17 cellular contexts compared by ENCODE assay signal in the genomic region with DNA sequence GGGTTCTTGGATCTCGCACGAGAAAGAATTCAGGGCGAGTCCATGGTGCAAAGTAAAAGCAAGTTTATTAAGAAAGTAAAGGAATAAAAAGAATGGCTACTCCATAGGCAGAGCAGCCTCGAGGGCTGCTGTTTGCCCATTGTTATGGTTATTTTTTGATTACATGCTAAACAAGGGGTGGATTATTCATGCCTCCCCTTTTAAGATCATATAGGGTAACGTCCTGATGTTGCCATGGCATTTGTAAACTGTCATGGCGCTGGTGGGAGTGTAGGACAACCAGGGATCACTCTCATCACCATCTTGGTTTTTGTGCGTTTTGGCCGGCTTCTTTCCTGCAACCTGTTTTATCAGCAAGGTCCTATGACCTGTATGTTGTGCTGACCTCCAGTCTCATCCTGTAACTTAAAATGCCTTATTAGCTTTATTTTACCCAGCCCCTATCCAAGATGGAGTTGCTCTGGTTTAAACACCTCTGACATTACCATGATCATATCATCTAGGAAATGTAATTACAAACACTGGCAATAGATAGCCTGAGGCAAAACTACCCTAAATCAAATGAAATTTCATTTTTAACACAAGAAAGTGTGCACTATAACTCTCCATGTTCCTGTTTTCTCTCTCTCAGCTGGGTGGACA.
DNase-seq lines count a peak whose midpoint lies in the region; ATAC-seq and TF ChIP-seq lines count a peak whose summit lies in the region.
"Had no signal": no experiment of that assay in that cellular context is flagged by ENCODE, and none has a peak within 500 bp of the region (broad histone marks: within the 10 kb centered on the region; RNA-seq: fewer than 3 reads in every experiment).

No MANE protein-coding gene starts in this region.

- TF ChIP-seq CTCF in HEK293 (tag by site-specific recombination; IDR thresholded peaks at IDR 0.05) (no peak), WERI-Rb-1 (IDR thresholded peaks at IDR 0.05; ENCODE audit: low read depth, low read length) (no peak)

- no peaks in the 10 kb centered on the region for H3K27me3 Mint-ChIP-seq in stimulated activated naive CD8-positive, alpha-beta T cell treated with anti-CD3 and anti-CD28 coated beads, Interleukin-15, amount 100 ng/mL, for 72 hours

- no peaks in the 10 kb centered on the region for H3K27me3 ChIP-seq in ACC112 (ENCODE audit: insufficient read depth, low read length)
- H3K27me3 ChIP-seq in WERI-Rb-1 (ENCODE audit: insufficient read depth, low read depth, severe bottlenecking): no peaks in the 10 kb centered on the region
- no peaks in the 10 kb centered on the region for H3K27me3 ChIP-seq in iPS-20b (ENCODE audit: insufficient read depth, low read length)

- ATAC-seq in left lobe of liver: no peak
- no peak for ATAC-seq in stimulated activated naive CD8-positive, alpha-beta T cell treated with anti-CD3 and anti-CD28 coated beads, Interleukin-15, amount 100 ng/mL, for 72 hours

- no peaks in the 10 kb centered on the region for H3K9me3 Mint-ChIP-seq in stimulated activated naive CD8-positive, alpha-beta T cell treated with anti-CD3 and anti-CD28 coated beads, Interleukin-15, amount 100 ng/mL, for 72 hours

- peak overlapping the region; percentile 25 for H2AFZ ChIP-seq in ACC112 (ENCODE audit: low read length, unreplicated experiment)

- no peak overlapping the region for H3K4me3 ChIP-seq in ACC112 (ENCODE audit: low read depth, low read length)
- H3K4me3 ChIP-seq in HEK293 (ENCODE audit: low read depth, low read length): no peak overlapping the region
- no peak overlapping the region; the same call in 1 of the 2 replicates for H3K4me3 ChIP-seq in WERI-Rb-1 (ENCODE audit: low read depth, low read length)
- H3K4me3 ChIP-seq in iPS-20b (ENCODE audit: low read length): no peak overlapping the region
- H3K4me3 ChIP-seq: BLaER1 treated with 17β-estradiol and CSF1 and Interleukin-3, amounts not matched to agents 10 nM and 100 nM had no signal

- H3K9ac ChIP-seq in iPS-20b (ENCODE audit: low read depth, low read length): 0 out of 2 replicates have a peak overlapping the region, but pooled peaks have one; percentile 13
- H3K9ac ChIP-seq: BLaER1 treated with 17β-estradiol and CSF1 and Interleukin-3, amounts not matched to agents 10 nM and 100 nM had no signal

- no peak overlapping the region for H3K27ac ChIP-seq in ACC112 (ENCODE audit: low read depth, low read length)
- peak overlapping the region; percentile 3; the same call in 1 of the 2 replicates for H3K27ac ChIP-seq in HEK293 (ENCODE audit: extremely low read depth, low read depth, low read length)
- peak overlapping the region; percentile 89 for H3K27ac ChIP-seq in WERI-Rb-1
- no peak overlapping the region for H3K27ac ChIP-seq in iPS-20b (ENCODE audit: low read length)
- H3K27ac ChIP-seq: BLaER1 treated with 17β-estradiol and CSF1 and Interleukin-3, amounts not matched to agents 10 nM and 100 nM had no signal

- no peak overlapping the region for H3K4me3 Mint-ChIP-seq in stimulated activated naive CD8-positive, alpha-beta T cell treated with anti-CD3 and anti-CD28 coated beads, Interleukin-15, amount 100 ng/mL, for 72 hours
- H3K4me3 Mint-ChIP-seq: CD8-positive, alpha-beta memory T cell had no signal

- no peaks in the 10 kb centered on the region for H3K4me1 Mint-ChIP-seq in stimulated activated naive CD8-positive, alpha-beta T cell treated with anti-CD3 and anti-CD28 coated beads, Interleukin-15, amount 100 ng/mL, for 72 hours

- CTCF ChIA-PET in HEK293 (lab: Yijun Ruan, JAX): no interaction called here

- no peak overlapping the region for H3K27ac Mint-ChIP-seq in stimulated activated naive CD8-positive, alpha-beta T cell treated with anti-CD3 and anti-CD28 coated beads, Interleukin-15, amount 100 ng/mL, for 72 hours

- peak; percentile 20 for DNase-seq in WERI-Rb-1
- DNase-seq in NCI-H524 treated with DMSO at 0.1 percent for 48 hours (lab: John Stamatoyannopoulos, UW): no peak
- DNase-seq in T1000 (lab: John Stamatoyannopoulos, UW): no peak
- no peak for DNase-seq in left lobe of liver (ENCODE audit: low spot score)
- no peak for DNase-seq in stimulated activated naive CD8-positive, alpha-beta T cell treated with anti-CD3 and anti-CD28 coated beads, Interleukin-15, amount 100 ng/mL, for 72 hours
- DNase-seq: CD8-positive, alpha-beta memory T cell; DMS79; NCI-H187; NCI-H226; NCI-H526; NK-92 treated with Interleukin-12 subunit alpha and Interleukin-12 subunit beta, amount 100 ng/mL, for 24 hours; OCI-M1; SHP77 treated with DMSO at 0.1 percent for 48 hours had no signal

- POLR2A ChIA-PET in HEK293 (lab: Yijun Ruan, JAX): interaction anchor here (1.4 kb wide), 1 partner anchor 13 kb away, joined by 3 read pairs; no protein-coding TSS in a partner anchor

- no peaks in the 10 kb centered on the region for H3K79me2 ChIP-seq in ACC112 (ENCODE audit: control insufficient read depth, insufficient read depth, low read length, unreplicated experiment)

- peaks cover 14% of the 10 kb centered on the region for H3K4me1 ChIP-seq in ACC112 (ENCODE audit: control insufficient read depth, insufficient read depth, low read length, unreplicated experiment)
- H3K4me1 ChIP-seq in HEK293 (ENCODE audit: control insufficient read depth, insufficient read depth, low read length): peaks cover 38% of the 10 kb centered on the region
- H3K4me1 ChIP-seq in iPS-20b (ENCODE audit: insufficient read depth, low read length): peaks cover 11% of the 10 kb centered on the region; the same call in 1 of the 2 replicates

- H3K9me3 ChIP-seq in HEK293 (ENCODE audit: control insufficient read depth, insufficient read depth, low read depth, low read length) (no peaks in the 10 kb centered on the region), WERI-Rb-1 (ENCODE audit: severe bottlenecking) (peaks cover 4% of the 10 kb centered on the region), iPS-20b (ENCODE audit: insufficient read depth, low read depth, low read length) (no peaks in the 10 kb centered on the region)

- H3K36me3 ChIP-seq in ACC112 (ENCODE audit: insufficient read depth, low read length) (no peaks in the 10 kb centered on the region), HEK293 (ENCODE audit: control insufficient read depth in 2 of 2, insufficient read depth in 1 of 2, low read length in 2 of 2) (no peaks in the 10 kb centered on the region), WERI-Rb-1 (no peaks in the 10 kb centered on the region), iPS-20b (ENCODE audit: insufficient read depth, low read depth, low read length) (no peaks in the 10 kb centered on the region)
- H3K36me3 ChIP-seq: BLaER1 treated with 17β-estradiol and CSF1 and Interleukin-3, amounts not matched to agents 10 nM and 100 nM had no signal

TF ChIP-seq in HEK293, 187 proteins besides CTCF, POLR2A, EP300 and RAD21:
- no peak for TF ChIP-seq ZNF16 (tag by site-specific recombination; IDR thresholded peaks at IDR 0.05; ENCODE audit: low read depth)
- no peak for TF ChIP-seq ZNF211 (tag by site-specific recombination; IDR thresholded peaks at IDR 0.05; ENCODE audit: low read depth)
- TF ChIP-seq ZNF214 (tag by site-specific recombination; IDR thresholded peaks at IDR 0.05; ENCODE audit: borderline replicate concordance): no peak
- no peak for TF ChIP-seq ZNF121 (tag by site-specific recombination; IDR thresholded peaks at IDR 0.05)
- TF ChIP-seq OSR2 (tag by site-specific recombination; IDR thresholded peaks at IDR 0.05): no peak
- no peak for TF ChIP-seq ZNF175 (tag by site-specific recombination; IDR thresholded peaks at IDR 0.05)
- TF ChIP-seq ZNF335 (tag by site-specific recombination; conservative IDR thresholded peaks at IDR 0.05): no peak
- no peak for TF ChIP-seq SCRT2 (tag by site-specific recombination; IDR thresholded peaks at IDR 0.05)
- TF ChIP-seq ZNF792 (tag by site-specific recombination; IDR thresholded peaks at IDR 0.05): no peak

Comparison
In these comparisons a context has a peak if more than half of its experiments do, and no peak if none do; other contexts are left out.
1. H3K27ac ChIP-seq: peak in HEK293 (single experiment) and WERI-Rb-1 (single experiment); none in ACC112 (single experiment) and iPS-20b (single experiment).